16 cellular contexts compared by ENCODE assay signal in genomic region chr13:110132178-110132975, GRCh38.
A peak's percentile ranks its signal among the peaks of the same experiment; 100 is the strongest.
DNase-seq lines count a peak whose midpoint lies in the region; ATAC-seq and TF ChIP-seq lines count a peak whose summit lies in the region.
"Had no signal": no experiment of that assay in that cellular context is flagged by ENCODE, and none has a peak within 500 bp of the region (broad histone marks: within the 10 kb centered on the region; RNA-seq: fewer than 3 reads in every experiment).

No MANE protein-coding gene starts in this region.

- no peak overlapping the region for H3K4me2 ChIP-seq in hepatocyte

- H3K9me3 ChIP-seq in HUES6 (ENCODE audit: control insufficient read depth, insufficient read depth, low read depth, low read length), result no peaks in the 10 kb centered on the region; the same call in 1 of the 2 replicates
- no peaks in the 10 kb centered on the region for H3K9me3 ChIP-seq in hepatocyte (ENCODE audit: low read depth)
- H3K9me3 ChIP-seq: BE2C had no signal

- peaks cover 4% of the 10 kb centered on the region; the same call in 1 of the 2 replicates for H3K27me3 ChIP-seq in HUES6 (ENCODE audit: control insufficient read depth, insufficient read depth, low read length)
- H3K27me3 ChIP-seq in hepatocyte, result peaks cover 6% of the 10 kb centered on the region

- no peak overlapping the region for H3K27ac ChIP-seq in HUES6 (ENCODE audit: low read depth, low read length)
- H3K27ac ChIP-seq in hepatocyte, result no peak overlapping the region

- H3K36me3 ChIP-seq in HUES6 (ENCODE audit: control insufficient read depth, insufficient read depth, low read length) (no peaks in the 10 kb centered on the region), hepatocyte (replicated peaks; ENCODE audit: insufficient read depth, low read depth) (no peaks in the 10 kb centered on the region)
- H3K36me3 ChIP-seq: BE2C had no signal

- H3K4me3 Mint-ChIP-seq in nephron progenitor cell, result no peak overlapping the region
- H3K4me3 Mint-ChIP-seq: activated naive CD8-positive, alpha-beta T cell treated with anti-CD3 and anti-CD28 coated beads for 36 hours; central memory CD8-positive, alpha-beta T cell; stimulated activated effector memory CD8-positive, alpha-beta T cell treated with anti-CD3 and anti-CD28 coated beads, Interleukin-12 subunit alpha, Interleukin-12 subunit beta, amount 100 ng/mL, for 72 hours had no signal

- H3K4me1 ChIP-seq in HUES6 (ENCODE audit: control insufficient read depth, insufficient read depth, low read length) (peaks cover 60% of the 10 kb centered on the region), hepatocyte (ENCODE audit: insufficient read depth) (peaks cover 4% of the 10 kb centered on the region)
- H3K4me1 ChIP-seq: BE2C had no signal

- TF ChIP-seq CTCF in nephron progenitor cell (IDR thresholded peaks at IDR 0.05) (no peak), hepatocyte (IDR thresholded peaks at IDR 0.05; ENCODE audit: poor library complexity) (no peak)

- WGBS in hepatocyte (ENCODE audit: low lambda C conversion rate, missing lambda C conversion rate), result 58% methylated on average over 15 of the region's 15 CpGs

- H3K27me3 Mint-ChIP-seq in nephron progenitor cell (ENCODE audit: low read depth, poor library complexity), result peaks cover 10% of the 10 kb centered on the region
- H3K27me3 Mint-ChIP-seq: central memory CD8-positive, alpha-beta T cell had no signal

- no peaks in the 10 kb centered on the region for H3K9me2 ChIP-seq in hepatocyte (replicated peaks; ENCODE audit: insufficient read depth)

- no peak overlapping the region for H3K4me3 ChIP-seq in HUES6 (ENCODE audit: low read depth, low read length)
- H3K4me3 ChIP-seq in hepatocyte, result no peak overlapping the region

- peak overlapping the region; percentile 35 for H3K9ac ChIP-seq in HUES6 (ENCODE audit: low read length)

- peaks cover 9% of the 10 kb centered on the region for H3K9me3 Mint-ChIP-seq in nephron progenitor cell
- H3K9me3 Mint-ChIP-seq: activated naive CD8-positive, alpha-beta T cell treated with anti-CD3 and anti-CD28 coated beads for 36 hours; central memory CD8-positive, alpha-beta T cell had no signal

- peak overlapping the region; percentile 48 for H3K27ac Mint-ChIP-seq in nephron progenitor cell
- H3K27ac Mint-ChIP-seq: activated naive CD8-positive, alpha-beta T cell treated with anti-CD3 and anti-CD28 coated beads for 36 hours; stimulated activated effector memory CD8-positive, alpha-beta T cell treated with anti-CD3 and anti-CD28 coated beads, Interleukin-12 subunit alpha, Interleukin-12 subunit beta, amount 100 ng/mL, for 72 hours had no signal

- no peaks in the 10 kb centered on the region for H4K20me1 ChIP-seq in hepatocyte (ENCODE audit: insufficient read depth, poor library complexity, severe bottlenecking)

- ATAC-seq in GM21737 (IDR thresholded peaks at IDR 0.05; ENCODE audit: unreplicated experiment) (no peak), GM19023 (IDR thresholded peaks at IDR 0.05; ENCODE audit: unreplicated experiment) (no peak)
- ATAC-seq: stimulated activated effector memory CD8-positive, alpha-beta T cell treated with anti-CD3 and anti-CD28 coated beads, Interleukin-12 subunit alpha, Interleukin-12 subunit beta, amount 100 ng/mL, for 72 hours had no signal

- H3K79me2 ChIP-seq in hepatocyte, result no peaks in the 10 kb centered on the region

- no peaks in the 10 kb centered on the region for H3K36me3 Mint-ChIP-seq in nephron progenitor cell (ENCODE audit: low read depth)
- H3K36me3 Mint-ChIP-seq: activated naive CD8-positive, alpha-beta T cell treated with anti-CD3 and anti-CD28 coated beads for 36 hours; stimulated activated effector memory CD8-positive, alpha-beta T cell treated with anti-CD3 and anti-CD28 coated beads, Interleukin-12 subunit alpha, Interleukin-12 subunit beta, amount 100 ng/mL, for 72 hours had no signal

- peaks cover 56% of the 10 kb centered on the region for H3K4me1 Mint-ChIP-seq in nephron progenitor cell
- H3K4me1 Mint-ChIP-seq: central memory CD8-positive, alpha-beta T cell had no signal

- peak; percentile 42 for DNase-seq in DMS153 treated with DMSO at 0.1 percent for 48 hours (lab: John Stamatoyannopoulos, UW; ENCODE audit: unreplicated experiment)
- DNase-seq in SHP77 treated with DMSO at 0.1 percent for 48 hours (lab: John Stamatoyannopoulos, UW), result peak; percentile 74
- DNase-seq in nephron progenitor cell, result no peak
- no peak for DNase-seq in cerebellar nuclear complex (lab: John Stamatoyannopoulos, UW)
- no peak for DNase-seq in hepatocyte (ENCODE audit: low spot score)
- DNase-seq: activated naive CD8-positive, alpha-beta T cell treated with anti-CD3 and anti-CD28 coated beads for 36 hours; BE2C; KBM-7; kidney; NCI-H2081 treated with DMSO at 0.1 percent for 48 hours; stimulated activated CD4-positive, alpha-beta T cell treated with anti-CD3 and anti-CD28 coated beads, Interleukin-4, amount 100 ng/mL, for 24 hours had no signal

- H2AFZ ChIP-seq in hepatocyte, result no peak overlapping the region

Comparison
In these comparisons a context has a peak if more than half of its experiments do, and no peak if none do; other contexts are left out.
1. DNase-seq: peak in DMS153 treated with DMSO at 0.1 percent for 48 hours (single experiment) and SHP77 treated with DMSO at 0.1 percent for 48 hours (single experiment); none in nephron progenitor cell (single experiment), cerebellar nuclear complex (0 of 2) and hepatocyte (single experiment).